In the genomic region with DNA sequence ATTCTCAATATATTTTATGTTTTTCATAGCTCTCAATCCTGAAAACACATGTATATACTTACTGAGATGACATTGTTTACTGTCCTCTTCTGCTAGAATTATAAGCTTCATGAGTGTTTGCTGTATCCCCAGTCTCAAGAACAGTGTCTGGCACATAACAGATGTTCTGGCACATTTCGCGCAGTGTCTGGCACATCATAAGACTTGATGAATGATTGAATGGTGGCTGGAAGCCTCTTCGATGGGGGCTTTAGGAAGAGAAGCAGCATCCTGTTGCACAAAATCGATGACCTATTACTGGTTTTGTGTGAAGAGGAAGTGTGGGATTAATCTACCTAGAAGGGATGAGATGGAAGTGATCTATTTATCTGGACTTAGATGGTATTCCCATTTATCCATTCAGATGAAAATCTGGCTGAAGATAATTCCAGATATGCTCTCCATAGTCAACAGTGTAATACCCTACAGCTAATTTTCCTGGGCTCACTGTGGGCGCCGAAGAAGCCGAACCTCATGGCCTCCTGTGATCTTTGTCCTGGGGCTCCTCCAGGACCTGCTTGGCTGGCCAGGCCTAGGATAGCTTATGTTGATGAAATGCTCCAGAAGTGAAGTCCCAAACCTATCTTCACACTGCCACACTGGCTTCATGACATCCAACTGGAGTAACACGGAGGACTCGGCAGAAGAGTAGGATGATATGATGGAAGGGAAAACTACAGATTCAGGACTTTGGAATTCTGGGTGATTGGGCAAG, we compare ENCODE assay signal across 1 cellular context.
TF ChIP-seq lines count a peak whose summit lies in the region.

No MANE protein-coding gene starts in this region.

TF ChIP-seq in H1, 55 proteins besides CTCF, POLR2A, EP300 and RAD21 (continued from another document):
- TF ChIP-seq, protein P1, sequence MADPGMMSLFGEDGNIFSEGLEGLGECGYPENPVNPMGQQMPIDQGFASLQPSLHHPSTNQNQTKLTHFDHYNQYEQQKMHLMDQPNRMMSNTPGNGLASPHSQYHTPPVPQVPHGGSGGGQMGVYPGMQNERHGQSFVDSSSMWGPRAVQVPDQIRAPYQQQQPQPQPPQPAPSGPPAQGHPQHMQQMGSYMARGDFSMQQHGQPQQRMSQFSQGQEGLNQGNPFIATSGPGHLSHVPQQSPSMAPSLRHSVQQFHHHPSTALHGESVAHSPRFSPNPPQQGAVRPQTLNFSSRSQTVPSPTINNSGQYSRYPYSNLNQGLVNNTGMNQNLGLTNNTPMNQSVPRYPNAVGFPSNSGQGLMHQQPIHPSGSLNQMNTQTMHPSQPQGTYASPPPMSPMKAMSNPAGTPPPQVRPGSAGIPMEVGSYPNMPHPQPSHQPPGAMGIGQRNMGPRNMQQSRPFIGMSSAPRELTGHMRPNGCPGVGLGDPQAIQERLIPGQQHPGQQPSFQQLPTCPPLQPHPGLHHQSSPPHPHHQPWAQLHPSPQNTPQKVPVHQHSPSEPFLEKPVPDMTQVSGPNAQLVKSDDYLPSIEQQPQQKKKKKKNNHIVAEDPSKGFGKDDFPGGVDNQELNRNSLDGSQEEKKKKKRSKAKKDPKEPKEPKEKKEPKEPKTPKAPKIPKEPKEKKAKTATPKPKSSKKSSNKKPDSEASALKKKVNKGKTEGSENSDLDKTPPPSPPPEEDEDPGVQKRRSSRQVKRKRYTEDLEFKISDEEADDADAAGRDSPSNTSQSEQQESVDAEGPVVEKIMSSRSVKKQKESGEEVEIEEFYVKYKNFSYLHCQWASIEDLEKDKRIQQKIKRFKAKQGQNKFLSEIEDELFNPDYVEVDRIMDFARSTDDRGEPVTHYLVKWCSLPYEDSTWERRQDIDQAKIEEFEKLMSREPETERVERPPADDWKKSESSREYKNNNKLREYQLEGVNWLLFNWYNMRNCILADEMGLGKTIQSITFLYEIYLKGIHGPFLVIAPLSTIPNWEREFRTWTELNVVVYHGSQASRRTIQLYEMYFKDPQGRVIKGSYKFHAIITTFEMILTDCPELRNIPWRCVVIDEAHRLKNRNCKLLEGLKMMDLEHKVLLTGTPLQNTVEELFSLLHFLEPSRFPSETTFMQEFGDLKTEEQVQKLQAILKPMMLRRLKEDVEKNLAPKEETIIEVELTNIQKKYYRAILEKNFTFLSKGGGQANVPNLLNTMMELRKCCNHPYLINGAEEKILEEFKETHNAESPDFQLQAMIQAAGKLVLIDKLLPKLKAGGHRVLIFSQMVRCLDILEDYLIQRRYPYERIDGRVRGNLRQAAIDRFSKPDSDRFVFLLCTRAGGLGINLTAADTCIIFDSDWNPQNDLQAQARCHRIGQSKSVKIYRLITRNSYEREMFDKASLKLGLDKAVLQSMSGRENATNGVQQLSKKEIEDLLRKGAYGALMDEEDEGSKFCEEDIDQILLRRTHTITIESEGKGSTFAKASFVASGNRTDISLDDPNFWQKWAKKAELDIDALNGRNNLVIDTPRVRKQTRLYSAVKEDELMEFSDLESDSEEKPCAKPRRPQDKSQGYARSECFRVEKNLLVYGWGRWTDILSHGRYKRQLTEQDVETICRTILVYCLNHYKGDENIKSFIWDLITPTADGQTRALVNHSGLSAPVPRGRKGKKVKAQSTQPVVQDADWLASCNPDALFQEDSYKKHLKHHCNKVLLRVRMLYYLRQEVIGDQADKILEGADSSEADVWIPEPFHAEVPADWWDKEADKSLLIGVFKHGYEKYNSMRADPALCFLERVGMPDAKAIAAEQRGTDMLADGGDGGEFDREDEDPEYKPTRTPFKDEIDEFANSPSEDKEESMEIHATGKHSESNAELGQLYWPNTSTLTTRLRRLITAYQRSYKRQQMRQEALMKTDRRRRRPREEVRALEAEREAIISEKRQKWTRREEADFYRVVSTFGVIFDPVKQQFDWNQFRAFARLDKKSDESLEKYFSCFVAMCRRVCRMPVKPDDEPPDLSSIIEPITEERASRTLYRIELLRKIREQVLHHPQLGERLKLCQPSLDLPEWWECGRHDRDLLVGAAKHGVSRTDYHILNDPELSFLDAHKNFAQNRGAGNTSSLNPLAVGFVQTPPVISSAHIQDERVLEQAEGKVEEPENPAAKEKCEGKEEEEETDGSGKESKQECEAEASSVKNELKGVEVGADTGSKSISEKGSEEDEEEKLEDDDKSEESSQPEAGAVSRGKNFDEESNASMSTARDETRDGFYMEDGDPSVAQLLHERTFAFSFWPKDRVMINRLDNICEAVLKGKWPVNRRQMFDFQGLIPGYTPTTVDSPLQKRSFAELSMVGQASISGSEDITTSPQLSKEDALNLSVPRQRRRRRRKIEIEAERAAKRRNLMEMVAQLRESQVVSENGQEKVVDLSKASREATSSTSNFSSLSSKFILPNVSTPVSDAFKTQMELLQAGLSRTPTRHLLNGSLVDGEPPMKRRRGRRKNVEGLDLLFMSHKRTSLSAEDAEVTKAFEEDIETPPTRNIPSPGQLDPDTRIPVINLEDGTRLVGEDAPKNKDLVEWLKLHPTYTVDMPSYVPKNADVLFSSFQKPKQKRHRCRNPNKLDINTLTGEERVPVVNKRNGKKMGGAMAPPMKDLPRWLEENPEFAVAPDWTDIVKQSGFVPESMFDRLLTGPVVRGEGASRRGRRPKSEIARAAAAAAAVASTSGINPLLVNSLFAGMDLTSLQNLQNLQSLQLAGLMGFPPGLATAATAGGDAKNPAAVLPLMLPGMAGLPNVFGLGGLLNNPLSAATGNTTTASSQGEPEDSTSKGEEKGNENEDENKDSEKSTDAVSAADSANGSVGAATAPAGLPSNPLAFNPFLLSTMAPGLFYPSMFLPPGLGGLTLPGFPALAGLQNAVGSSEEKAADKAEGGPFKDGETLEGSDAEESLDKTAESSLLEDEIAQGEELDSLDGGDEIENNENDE (IDR thresholded peaks at IDR 0.05; ENCODE audit: insufficient replicate concordance, low read length) = no peak
- TF ChIP-seq EZH2 (IDR thresholded peaks at IDR 0.05; ENCODE audit: low read depth, low read length, severe bottlenecking) (no peak), JUN (IDR thresholded peaks at IDR 0.05; ENCODE audit: low read depth, low read length) (no peak), CTBP2 (IDR thresholded peaks at IDR 0.05; ENCODE audit: borderline replicate concordance, insufficient read depth, insufficient read length, low read length) (no peak), POLR2AphosphoS5 (IDR thresholded peaks at IDR 0.05; ENCODE audit: low read depth, low read length) (no peak), SP2 (IDR thresholded peaks at IDR 0.05; ENCODE audit: low read length) (no peak), SAP30 (IDR thresholded peaks at IDR 0.05; ENCODE audit: insufficient read depth, insufficient replicate concordance, low read length) (no peak), CHD2 (IDR thresholded peaks at IDR 0.05; ENCODE audit: low read length) (no peak), BCL11A (IDR thresholded peaks at IDR 0.05; ENCODE audit: low read depth in 2 of 2, low read length in 2 of 2) (no peak), CBX5 (IDR thresholded peaks at IDR 0.05; ENCODE audit: low read depth, low read length) (no peak), HDAC6 (IDR thresholded peaks at IDR 0.05; ENCODE audit: low read depth, low read length) (no peak), KDM5A (IDR thresholded peaks at IDR 0.05; ENCODE audit: low read length) (no peak), CHD1 (IDR thresholded peaks at IDR 0.05; ENCODE audit: low read depth, low read length) (no peak)
TF ChIP-seq in H1: peak in this region for 0.
